23 cellular contexts compared by ENCODE assay signal in genomic region chr4:41885456-41885855, GRCh38.
"Had no signal": no experiment of that assay in that cellular context is flagged by ENCODE, and none has a peak within 500 bp of the region (broad histone marks: within the 10 kb centered on the region; RNA-seq: fewer than 3 reads in every experiment).

No MANE protein-coding gene starts in this region.

- H2AFZ ChIP-seq: neural progenitor cell, parathyroid adenoma had no signal

- H3K9ac ChIP-seq: neural progenitor cell, parathyroid adenoma had no signal

- H3K4me1 ChIP-seq: parathyroid adenoma had no signal

- H3K4me3 ChIP-seq: neural progenitor cell, ovary, psoas muscle, right lobe of liver, sigmoid colon, stomach, thoracic aorta, thyroid gland, tibial nerve, upper lobe of left lung, vagina had no signal

- DNase-seq: occipital lobe; ovary; posterior cingulate gyrus; psoas muscle; right cardiac atrium; right lobe of liver; sigmoid colon; small intestine; stimulated activated CD4-positive, alpha-beta T cell treated with anti-CD3 and anti-CD28 coated beads, Interleukin-15, amount 100 ng/mL, for 24 hours; stimulated activated CD4-positive, alpha-beta T cell treated with anti-CD3 and anti-CD28 coated beads, Interleukin-2, amount 100 ng/mL, for 24 hours; stimulated activated CD4-positive, alpha-beta T cell treated with anti-CD3 and anti-CD28 coated beads, Interleukin-2, amount 100 ng/mL, for 48 hours; stimulated activated CD4-positive, alpha-beta T cell treated with anti-CD3 and anti-CD28 coated beads, Interleukin-4, amount 100 ng/mL, for 24 hours; stimulated activated naive B cell treated with anti-CD40 and anti-IgM and Interleukin-4, amounts not matched to agents 10 μg/mL and 1 μg/mL and 100 μg/mL, for 72 hours; stimulated activated naive CD4-positive, alpha-beta T cell treated with Interleukin-2 at 50 U/mL for 16 hours; stomach; thyroid gland; trophoblast cell; upper lobe of left lung had no signal

- H3K9me3 ChIP-seq: ovary, psoas muscle, right lobe of liver, sigmoid colon, stomach, thoracic aorta, thyroid gland, tibial nerve, upper lobe of left lung, vagina had no signal

- H3K27ac ChIP-seq: neural progenitor cell, ovary, parathyroid adenoma, psoas muscle, right lobe of liver, sigmoid colon, stomach, thoracic aorta, thyroid gland, tibial nerve, upper lobe of left lung, vagina had no signal

- H3K79me2 ChIP-seq: parathyroid adenoma had no signal

- H3K27me3 ChIP-seq: ovary, right lobe of liver had no signal

- H3K36me3 ChIP-seq: neural progenitor cell, ovary, right lobe of liver, sigmoid colon, stomach, thoracic aorta, thyroid gland, tibial nerve, upper lobe of left lung, vagina had no signal
